Comparison of ENCODE assay signal across 26 cellular contexts in the genomic region with DNA sequence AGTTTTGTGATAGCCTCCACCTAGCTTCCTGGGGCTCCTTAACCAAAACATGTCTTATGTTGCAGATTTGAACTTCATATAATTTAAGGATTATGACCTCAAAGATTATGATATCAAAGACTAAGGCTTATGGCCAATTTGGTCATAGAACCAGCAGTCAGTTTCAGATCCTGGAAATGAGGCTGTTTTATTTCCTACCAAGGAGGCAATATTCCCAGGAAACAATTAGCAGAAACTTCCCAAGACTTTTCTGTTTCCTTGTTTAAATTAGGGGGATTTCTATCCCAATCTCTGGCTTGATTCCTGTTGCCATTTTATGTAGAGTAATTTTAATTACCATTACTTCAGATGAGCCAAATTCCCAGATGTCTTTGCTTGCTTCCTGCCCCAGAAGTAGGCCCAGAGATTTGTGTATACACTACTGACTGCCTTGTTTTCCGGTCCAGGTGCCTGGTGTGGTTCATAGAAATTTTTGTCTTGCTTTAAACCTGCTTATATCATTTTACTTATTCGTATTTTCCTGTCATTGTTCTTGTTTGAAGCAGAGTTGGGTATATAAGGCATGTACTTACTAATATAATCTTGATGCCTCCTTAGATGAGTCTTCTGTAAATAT.
"Had no signal": no experiment of that assay in that cellular context is flagged by ENCODE, and none has a peak within 500 bp of the region (broad histone marks: within the 10 kb centered on the region; RNA-seq: fewer than 3 reads in every experiment).

No MANE protein-coding gene starts in this region.

- H3K27me3 Mint-ChIP-seq: activated CD4-positive, alpha-beta memory T cell treated with anti-CD3 and anti-CD28 coated beads, Interleukin-2, amount 10 ng/mL, durations not matched to agents 7 days and 5 days; activated CD4-positive, alpha-beta T cell treated with anti-CD3 and anti-CD28 coated beads, Interleukin-2, amount 10 ng/mL, durations not matched to agents 7 days and 5 days; activated naive CD4-positive, alpha-beta T cell treated with anti-CD3 and anti-CD28 coated beads, Interleukin-2, amount 50 U/mL, for 24 hours; activated naive CD8-positive, alpha-beta T cell treated with anti-CD3 and anti-CD28 coated beads, Interleukin-2, amount 50 U/mL, for 24 hours; naive thymus-derived CD4-positive, alpha-beta T cell; stimulated activated naive CD8-positive, alpha-beta T cell treated with anti-CD3 and anti-CD28 coated beads, Interleukin-15, amount 100 ng/mL, for 72 hours; type B pancreatic cell had no signal

- DNase-seq: activated CD4-positive, alpha-beta memory T cell treated with anti-CD3 and anti-CD28 coated beads, Interleukin-2, amount 10 ng/mL, durations not matched to agents 7 days and 5 days; activated CD4-positive, alpha-beta T cell treated with anti-CD3 and anti-CD28 coated beads for 1 hour; activated CD4-positive, alpha-beta T cell treated with anti-CD3 and anti-CD28 coated beads, Interleukin-2, amount 10 ng/mL, durations not matched to agents 7 days and 5 days; activated naive CD8-positive, alpha-beta T cell treated with anti-CD3 and anti-CD28 coated beads, Interleukin-2, amount 50 U/mL, for 24 hours; activated T-cell treated with anti-CD3 and anti-CD28 coated beads, Interleukin-2, amount 50 U/mL, for 48 hours; amygdala; effector CD8-positive, alpha-beta T cell; naive thymus-derived CD4-positive, alpha-beta T cell; pancreas; SK-N-SH; stimulated activated CD4-positive, alpha-beta T cell treated with anti-CD3 and anti-CD28 coated beads, Interleukin-4, amount 100 ng/mL, for 24 hours; stimulated activated naive CD8-positive, alpha-beta T cell treated with anti-CD3 and anti-CD28 coated beads, Interleukin-15, amount 100 ng/mL, for 72 hours; substantia nigra; T-helper 2 cell had no signal

- H3K4me3 Mint-ChIP-seq: activated CD4-positive, alpha-beta memory T cell treated with anti-CD3 and anti-CD28 coated beads, Interleukin-2, amount 10 ng/mL, durations not matched to agents 7 days and 5 days; activated CD4-positive, alpha-beta T cell treated with anti-CD3 and anti-CD28 coated beads, Interleukin-2, amount 10 ng/mL, durations not matched to agents 7 days and 5 days; activated naive CD4-positive, alpha-beta T cell treated with anti-CD3 and anti-CD28 coated beads, Interleukin-2, amount 50 U/mL, for 24 hours; activated naive CD8-positive, alpha-beta T cell treated with anti-CD3 and anti-CD28 coated beads, Interleukin-2, amount 50 U/mL, for 24 hours; mesothelial cell of epicardium; naive thymus-derived CD4-positive, alpha-beta T cell; stimulated activated effector memory CD8-positive, alpha-beta T cell treated with anti-CD3 and anti-CD28 coated beads, Interleukin-12 subunit alpha, Interleukin-12 subunit beta, amount 100 ng/mL, for 72 hours; stimulated activated naive CD8-positive, alpha-beta T cell treated with anti-CD3 and anti-CD28 coated beads, Interleukin-15, amount 100 ng/mL, for 72 hours; type B pancreatic cell; WTC11 had no signal

- H3K4me3 ChIP-seq: breast epithelium, gastroesophageal sphincter, pancreas, prostate gland, skin epidermis, vagina had no signal

- H3K9me3 ChIP-seq: breast epithelium, gastroesophageal sphincter, pancreas, prostate gland, vagina had no signal

- H3K27ac Mint-ChIP-seq: activated CD4-positive, alpha-beta memory T cell treated with anti-CD3 and anti-CD28 coated beads, Interleukin-2, amount 10 ng/mL, durations not matched to agents 7 days and 5 days; activated CD4-positive, alpha-beta T cell treated with anti-CD3 and anti-CD28 coated beads, Interleukin-2, amount 10 ng/mL, durations not matched to agents 7 days and 5 days; activated naive CD4-positive, alpha-beta T cell treated with anti-CD3 and anti-CD28 coated beads, Interleukin-2, amount 50 U/mL, for 24 hours; activated naive CD8-positive, alpha-beta T cell treated with anti-CD3 and anti-CD28 coated beads, Interleukin-2, amount 50 U/mL, for 24 hours; activated T-helper 2 cell treated with anti-CD3 and anti-CD28 coated beads, Interferon-gamma antibody, Interleukin-2, Interleukin-4, amounts not matched to agents 10 μg/mL and 5 μg/mL and 100 μg/mL, durations not matched to agents 14 hours and 24 hours and 36 hours; mesothelial cell of epicardium; naive thymus-derived CD4-positive, alpha-beta T cell; stimulated activated effector memory CD8-positive, alpha-beta T cell treated with anti-CD3 and anti-CD28 coated beads, Interleukin-12 subunit alpha, Interleukin-12 subunit beta, amount 100 ng/mL, for 72 hours; type B pancreatic cell; WTC11 had no signal

- H3K36me3 Mint-ChIP-seq: activated naive CD4-positive, alpha-beta T cell treated with anti-CD3 and anti-CD28 coated beads, Interleukin-2, amount 50 U/mL, for 24 hours; mesothelial cell of epicardium; stimulated activated effector memory CD8-positive, alpha-beta T cell treated with anti-CD3 and anti-CD28 coated beads, Interleukin-12 subunit alpha, Interleukin-12 subunit beta, amount 100 ng/mL, for 72 hours; type B pancreatic cell had no signal

- H3K36me3 ChIP-seq: breast epithelium, gastroesophageal sphincter, pancreas, prostate gland, vagina had no signal

- H3K27me3 ChIP-seq: breast epithelium, gastroesophageal sphincter, pancreas, vagina had no signal

- ATAC-seq: activated naive CD8-positive, alpha-beta T cell treated with anti-CD3 and anti-CD28 coated beads, Interleukin-2, amount 50 U/mL, for 24 hours; gastroesophageal sphincter; left lobe of liver; naive thymus-derived CD4-positive, alpha-beta T cell; pancreas; stimulated activated effector memory CD8-positive, alpha-beta T cell treated with anti-CD3 and anti-CD28 coated beads, Interleukin-12 subunit alpha, Interleukin-12 subunit beta, amount 100 ng/mL, for 72 hours; stimulated activated naive CD8-positive, alpha-beta T cell treated with anti-CD3 and anti-CD28 coated beads, Interleukin-15, amount 100 ng/mL, for 72 hours; WTC11 had no signal

- H3K4me1 ChIP-seq: breast epithelium, gastroesophageal sphincter, pancreas, prostate gland, vagina had no signal

- H3K27ac ChIP-seq: breast epithelium, pancreas, prostate gland, vagina had no signal
